In genomic region chr6:31729515-31729978, GRCh38 we compare ENCODE assay signal across 1 cellular context.
TF ChIP-seq lines count a peak whose summit lies in the region.

No MANE protein-coding gene starts in this region.

TF ChIP-seq in WTC11, 78 proteins besides CTCF, POLR2A, EP300 and RAD21 (continued from another document):
- TF ChIP-seq ARID4B (CRISPR knock-in tag; IDR thresholded peaks at IDR 0.05; ENCODE audit: borderline replicate concordance) = no peak
- peak; percentile 87 for TF ChIP-seq SP1 (CRISPR knock-in tag; conservative IDR thresholded peaks at IDR 0.05)
- 0 out of 2 replicates have a peak, but pooled peaks have one; percentile 59 for TF ChIP-seq NFATC4 (CRISPR knock-in tag; IDR thresholded peaks at IDR 0.05)
- TF ChIP-seq OVOL2 (CRISPR knock-in tag; IDR thresholded peaks at IDR 0.05; ENCODE audit: borderline replicate concordance) = 0 out of 2 replicates have a peak, but pooled peaks have one; percentile 37
- TF ChIP-seq TCF7 (CRISPR knock-in tag; IDR thresholded peaks at IDR 0.05; ENCODE audit: low read depth) = no peak
- peak; percentile 88; the same call in 1 of the 2 replicates for TF ChIP-seq KAT7 (CRISPR knock-in tag; IDR thresholded peaks at IDR 0.05; ENCODE audit: borderline replicate concordance)
- TF ChIP-seq HMGXB4 (CRISPR knock-in tag; IDR thresholded peaks at IDR 0.05) = no peak
- no peak; the same call in 1 of the 2 replicates for TF ChIP-seq MAX (CRISPR knock-in tag; IDR thresholded peaks at IDR 0.05)
TF ChIP-seq in WTC11: peak in this region for 4.
